ENCODE assay signal across 21 cellular contexts in the genomic region with DNA sequence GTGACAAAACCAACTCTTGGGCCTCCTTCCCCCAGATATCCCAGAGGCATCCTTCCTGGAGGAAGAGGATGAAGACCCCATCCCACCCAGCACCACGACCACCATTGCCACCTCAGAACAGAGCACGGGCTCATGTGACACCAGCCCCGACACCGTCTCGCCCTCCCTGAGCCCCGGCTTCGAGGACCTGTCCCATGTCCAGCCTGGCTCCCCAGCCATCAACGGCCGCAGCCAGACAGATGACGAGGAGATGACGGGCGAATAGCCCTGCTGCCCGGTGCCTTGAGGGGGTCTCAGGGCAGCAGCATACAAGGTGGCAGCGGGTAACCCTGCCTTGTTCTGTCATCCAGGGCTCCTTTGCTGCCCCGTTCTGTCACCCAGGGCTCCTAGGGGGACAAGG. TPM values are rescaled to one million over a fixed set of nuclear protein-coding genes. Genes with fewer than 3 reads are reported as not detected.
A peak's percentile ranks its signal among the peaks of the same experiment; 100 is the strongest.
DNase-seq lines count a peak whose midpoint lies in the region; ATAC-seq, FAIRE-seq and TF ChIP-seq lines count a peak whose summit lies in the region.
"Had no signal": no experiment of that assay in that cellular context is flagged by ENCODE, and none has a peak within 500 bp of the region (broad histone marks: within the 10 kb centered on the region; RNA-seq: fewer than 3 reads in every experiment).

No MANE protein-coding gene starts in this region.

- no peak for TF ChIP-seq EP300 in K562 (IDR thresholded peaks at IDR 0.05; ENCODE audit: low read length)

- H3K4me1 Mint-ChIP-seq in activated CD8-positive, alpha-beta memory T cell treated with anti-CD3 and anti-CD28 coated beads, Interleukin-2, amount 10 ng/mL, durations not matched to agents 7 days and 5 days, result peaks cover 19% of the 10 kb centered on the region
- H3K4me1 Mint-ChIP-seq in neural crest cell, result peaks cover 20% of the 10 kb centered on the region

- peaks cover 10% of the 10 kb centered on the region for H4K20me1 ChIP-seq in K562 (replicated peaks; ENCODE audit: control insufficient read depth, insufficient read depth, low read length)

- no peaks in the 10 kb centered on the region; a peak in 1 of 5 replicates for H3K27me3 ChIP-seq in K562 (ENCODE audit: control insufficient read depth in 2 of 2, insufficient read depth in 2 of 2, low read length in 2 of 2)

- no peak for ATAC-seq in activated CD8-positive, alpha-beta memory T cell treated with anti-CD3 and anti-CD28 coated beads, Interleukin-2, amount 10 ng/mL, durations not matched to agents 7 days and 5 days
- no peak for ATAC-seq in K562
- ATAC-seq: A549 had no signal

- no peaks in the 10 kb centered on the region for H3K27me3 Mint-ChIP-seq in activated CD8-positive, alpha-beta memory T cell treated with anti-CD3 and anti-CD28 coated beads, Interleukin-2, amount 10 ng/mL, durations not matched to agents 7 days and 5 days
- no peaks in the 10 kb centered on the region for H3K27me3 Mint-ChIP-seq in neural crest cell (ENCODE audit: low read depth)
- H3K27me3 Mint-ChIP-seq: CD4-positive, alpha-beta T cell had no signal

- H3K9me1 ChIP-seq in K562 (ENCODE audit: control insufficient read depth, insufficient read depth, low read length), result peaks cover 7% of the 10 kb centered on the region

- in situ Hi-C loops in K562 (cut with MboI), result no loop called here

- no peak overlapping the region for H3K4me3 ChIP-seq in K562
- H3K4me3 ChIP-seq: A549, GM23248, HAP-1 had no signal

- no peak overlapping the region for H3K9ac ChIP-seq in K562 (ENCODE audit: insufficient read depth in 1 of 2, low read depth in 2 of 2, low read length in 2 of 2)
- H3K9ac ChIP-seq: GM23248 had no signal

- no peaks in the 10 kb centered on the region for H3K9me3 Mint-ChIP-seq in activated CD8-positive, alpha-beta memory T cell treated with anti-CD3 and anti-CD28 coated beads, Interleukin-2, amount 10 ng/mL, durations not matched to agents 7 days and 5 days (ENCODE audit: low read depth)
- no peaks in the 10 kb centered on the region for H3K9me3 Mint-ChIP-seq in neural crest cell
- H3K9me3 Mint-ChIP-seq: CD4-positive, alpha-beta T cell had no signal

- no peak overlapping the region for H3K4me2 ChIP-seq in K562 (ENCODE audit: insufficient read depth, low read length)
- H3K4me2 ChIP-seq: A549 had no signal

- TF ChIP-seq CTCF in K562 (IDR thresholded peaks at IDR 0.05 in 2 of 3, conservative IDR thresholded peaks at IDR 0.05 in 1 of 3; ENCODE audit: insufficient read depth in 2 of 3, low read depth in 1 of 3, low read length in 3 of 3), result no peak
- no peak for TF ChIP-seq CTCF in neural crest cell (conservative IDR thresholded peaks at IDR 0.05)

- peaks cover 9 to 28% of the 10 kb centered on the region in 2 experiments; a peak in 4 of 5 replicates for H3K4me1 ChIP-seq in K562 (replicated peaks in 1 of 2; ENCODE audit: control insufficient read depth in 2 of 2, insufficient read depth in 2 of 2, low read length in 2 of 2)

- peaks cover 52% of the 10 kb centered on the region for H3K36me3 Mint-ChIP-seq in activated CD8-positive, alpha-beta memory T cell treated with anti-CD3 and anti-CD28 coated beads, Interleukin-2, amount 10 ng/mL, durations not matched to agents 7 days and 5 days
- peaks cover 13% of the 10 kb centered on the region for H3K36me3 Mint-ChIP-seq in neural crest cell (ENCODE audit: low read depth)

- peaks cover 79% of the 10 kb centered on the region for H3K36me3 ChIP-seq in K562 (ENCODE audit: control insufficient read depth, insufficient read depth, low read length)

- CTCF ChIA-PET in activated CD8-positive, alpha-beta memory T cell treated with anti-CD3 and anti-CD28 coated beads, Interleukin-2, amount 10 ng/mL, durations not matched to agents 7 days and 5 days (lab: Charles Lee), result interaction anchor here (1.5 kb wide), 1 partner anchor 10 kb away, joined by 4 read pairs; a partner anchor contains a TSS
- CTCF ChIA-PET in K562 (lab: Yijun Ruan, JAX; ENCODE audit: low intra/inter-chr PET ratio), result no interaction called here

- TF ChIP-seq POLR2A in K562 (conservative IDR thresholded peaks at IDR 0.05), result no peak

- H3K27ac Mint-ChIP-seq in activated CD8-positive, alpha-beta memory T cell treated with anti-CD3 and anti-CD28 coated beads, Interleukin-2, amount 10 ng/mL, durations not matched to agents 7 days and 5 days, result peak overlapping the region; percentile 28
- no peak overlapping the region for H3K27ac Mint-ChIP-seq in neural crest cell (ENCODE audit: unreplicated experiment)

- no peak overlapping the region for H2AFZ ChIP-seq in K562 (ENCODE audit: low read depth, low read length)
- H2AFZ ChIP-seq: GM23248 had no signal

- no peak overlapping the region for H3K4me3 Mint-ChIP-seq in activated CD8-positive, alpha-beta memory T cell treated with anti-CD3 and anti-CD28 coated beads, Interleukin-2, amount 10 ng/mL, durations not matched to agents 7 days and 5 days
- H3K4me3 Mint-ChIP-seq in neural crest cell, result peak overlapping the region; percentile 47

- H3K79me2 ChIP-seq in K562 (ENCODE audit: control insufficient read depth, insufficient read depth, low read length), result peaks cover 18% of the 10 kb centered on the region

- POLR2A ChIA-PET in K562 (lab: Yijun Ruan, JAX), result interaction anchor here (0.6 to 1.1 kb wide), 3 partner anchors 9 to 61 kb away, joined by 3 to 4 read pairs (median 3); a partner anchor contains a TSS

- BruUV-seq in K562 (replicated peaks; lab: Mats Ljungman, UMichigan), result no TSS peak

- FAIRE-seq in K562 (lab: Jason Lieb, UNC) (no peak), RCC 7860 (lab: Jason Lieb, UNC) (no peak)
- FAIRE-seq: A549, D721Med, GM12892, GM18507 had no signal

- no peak for TF ChIP-seq RAD21 in K562 (CRISPR knock-in tag; conservative IDR thresholded peaks at IDR 0.05 in 1 of 2, IDR thresholded peaks at IDR 0.05 in 1 of 2)

- H3K9me3 ChIP-seq in K562 (replicated peaks; ENCODE audit: control insufficient read depth, insufficient read depth, low read depth, low read length), result no peaks in the 10 kb centered on the region
- H3K9me3 ChIP-seq: A549, Caco-2, HAP-1 had no signal

- H3K27ac ChIP-seq in K562 (ENCODE audit: extremely low read depth, low read depth, low read length), result no peak overlapping the region
- H3K27ac ChIP-seq: 22Rv1, A549, C4-2B, GM23248 had no signal

- DNase-seq in activated CD8-positive, alpha-beta memory T cell treated with anti-CD3 and anti-CD28 coated beads, Interleukin-2, amount 10 ng/mL, durations not matched to agents 7 days and 5 days, result no peak
- no peak for DNase-seq in activated CD8-positive, alpha-beta memory T cell treated with anti-CD3 and anti-CD28 coated beads, Interleukin-2, amount 50 U/mL, for 4 hours
- no peak for DNase-seq in K562 (ENCODE audit: extremely low read depth in 1 of 4, low spot score in 3 of 4)
- DNase-seq in neural crest cell (ENCODE audit: low read depth, low spot score), result no peak
- no peak for DNase-seq in activated gamma-delta T cell treated with Interleukin-2 at 50 U/mL for 16 hours
- DNase-seq in RCC 7860 (ENCODE audit: low spot score), result no peak
- no peak for DNase-seq in DMS 273 treated with DMSO at 0.1 percent for 48 hours (lab: John Stamatoyannopoulos, UW)
- DNase-seq: AML-193; Caco-2; CD4-positive, alpha-beta T cell; DMS153; DMS79; GDM1; GM23248 had no signal

- WGBS in K562 (ENCODE audit: insufficient coverage, low coverage, missing lambda C conversion rate), result 92% methylated on average over 14 of the region's 15 CpGs

- intact Hi-C loops in K562 (cut with micrococcal nuclease), result no loop called here

RNA-seq across cellular contexts. Expression of a gene that starts 3.3 kb away (rescaled TPM):
- 1,000 to 10,000 TPM; 1,256 to 1,325 TPM for total RNA-seq in activated CD8-positive, alpha-beta memory T cell treated with anti-CD3 and anti-CD28 coated beads, Interleukin-2, amount 10 ng/mL, durations not matched to agents 7 days and 5 days
- 157 and 351 TPM in 2 replicates for total RNA-seq in K562 (2011; cell fraction: chromatin; rRNA removed; ENCODE audit: low replicate concordance)
- 427 and 474 TPM in 2 replicates for total RNA-seq in K562 (2011; cell fraction: nucleolus; rRNA removed)
- total RNA-seq in K562 (2011; cell fraction: nucleoplasm; rRNA removed), result 616 and 1,019 TPM in 2 replicates
- total RNA-seq in K562 (2014; rRNA removed) (1,110 and 1,524 TPM in 2 replicates), K562 (2014; rRNA removed; fragmentation: Illumina TruSeq; extraction: Trizol) (1,512 and 1,662 TPM in 2 replicates), K562 (2015; rRNA removed; fragmentation: Illumina TruSeq; extraction: Trizol) (1,433 and 1,470 TPM in 2 replicates), K562 (2021) (2,028 and 2,215 TPM in 2 replicates), neural crest cell (1,081 and 1,137 TPM in 2 replicates)
- polyA plus RNA-seq in K562 (2011; rRNA removed) (1,733 and 2,197 TPM in 2 replicates), K562 (2014; fragmentation: Illumina TruSeq; extraction: Trizol) (2,671 and 2,751 TPM in 2 replicates), K562 (2014; fragmentation: Nextera tagmentation; extraction: Ambion mirVana) (1,000 to 10,000 TPM; 2,213 to 2,563 TPM), K562 (2014; rRNA removed) (1,690 and 2,247 TPM in 2 replicates)
- polyA plus RNA-seq in K562 (2011; cell fraction: cytosol; rRNA removed), result 4,493 and 4,718 TPM in 2 replicates
- polyA plus RNA-seq in K562 (2011; cell fraction: nucleus; rRNA removed), result 1,163 and 1,235 TPM in 2 replicates
- polyA plus RNA-seq in K562 (2012), result 2,878 and 4,513 TPM in 2 replicates
- 1,555 and 1,880 TPM in 2 replicates for polyA minus RNA-seq in K562 (2011; rRNA and poly(A)+ RNA removed)
- polyA minus RNA-seq in K562 (2011; cell fraction: cytosol; rRNA and poly(A)+ RNA removed), result 757 and 815 TPM in 2 replicates
- 165 and 281 TPM in 2 replicates for polyA minus RNA-seq in K562 (2011; cell fraction: nucleus; rRNA and poly(A)+ RNA removed)

RNA-seq across cellular contexts. Expression of a gene that starts 10.7 kb away (rescaled TPM):
- total RNA-seq in activated CD8-positive, alpha-beta memory T cell treated with anti-CD3 and anti-CD28 coated beads, Interleukin-2, amount 10 ng/mL, durations not matched to agents 7 days and 5 days, result 100 to 1,000 TPM; 106 to 113 TPM
- 91.9 and 173 TPM in 2 replicates for total RNA-seq in K562 (2011; cell fraction: chromatin; rRNA removed; ENCODE audit: low replicate concordance)
- total RNA-seq in K562 (2011; cell fraction: nucleolus; rRNA removed), result 110 and 120 TPM in 2 replicates
- total RNA-seq in K562 (2011; cell fraction: nucleoplasm; rRNA removed), result 109 and 127 TPM in 2 replicates
- total RNA-seq in K562 (2014; rRNA removed) (133 and 147 TPM in 2 replicates), K562 (2014; rRNA removed; fragmentation: Illumina TruSeq; extraction: Trizol) (48.7 and 66.2 TPM in 2 replicates), K562 (2015; rRNA removed; fragmentation: Illumina TruSeq; extraction: Trizol) (80.5 and 83.3 TPM in 2 replicates), K562 (2021) (114 and 118 TPM in 2 replicates), neural crest cell (88.5 and 91.7 TPM in 2 replicates)
- polyA plus RNA-seq in K562 (2011; rRNA removed) (159 and 217 TPM in 2 replicates), K562 (2014; fragmentation: Illumina TruSeq; extraction: Trizol) (191 and 210 TPM in 2 replicates), K562 (2014; fragmentation: Nextera tagmentation; extraction: Ambion mirVana) (10 to 100 TPM; 21.9 to 41.3 TPM), K562 (2014; rRNA removed) (153 and 177 TPM in 2 replicates)
- 242 and 309 TPM in 2 replicates for polyA plus RNA-seq in K562 (2011; cell fraction: cytosol; rRNA removed)
- 149 and 198 TPM in 2 replicates for polyA plus RNA-seq in K562 (2011; cell fraction: nucleus; rRNA removed)
- 146 and 182 TPM in 2 replicates for polyA plus RNA-seq in K562 (2012)
- 64.2 and 93.8 TPM in 2 replicates for polyA minus RNA-seq in K562 (2011; rRNA and poly(A)+ RNA removed)
- polyA minus RNA-seq in K562 (2011; cell fraction: cytosol; rRNA and poly(A)+ RNA removed), result 88.9 and 91.1 TPM in 2 replicates
- 27.5 and 34.8 TPM in 2 replicates for polyA minus RNA-seq in K562 (2011; cell fraction: nucleus; rRNA and poly(A)+ RNA removed)

RNA-seq across cellular contexts. Expression of a gene that starts 20.2 kb away (rescaled TPM):
- total RNA-seq in activated CD8-positive, alpha-beta memory T cell treated with anti-CD3 and anti-CD28 coated beads, Interleukin-2, amount 10 ng/mL, durations not matched to agents 7 days and 5 days, result 100 to 1,000 TPM in 1 of 2 experiments, 10 to 100 TPM in 1; 88.9 to 102 TPM
- total RNA-seq in K562 (2011; cell fraction: chromatin; rRNA removed; ENCODE audit: low replicate concordance), result 18.7 and 60.0 TPM in 2 replicates
- 56.3 and 62.2 TPM in 2 replicates for total RNA-seq in K562 (2011; cell fraction: nucleolus; rRNA removed)
- 43.5 and 57.0 TPM in 2 replicates for total RNA-seq in K562 (2011; cell fraction: nucleoplasm; rRNA removed)
- total RNA-seq in K562 (2014; rRNA removed) (118 and 136 TPM in 2 replicates), K562 (2014; rRNA removed; fragmentation: Illumina TruSeq; extraction: Trizol) (4.8 and 7.2 TPM in 2 replicates), K562 (2015; rRNA removed; fragmentation: Illumina TruSeq; extraction: Trizol) (17.4 and 17.7 TPM in 2 replicates), K562 (2021) (78.5 and 87.0 TPM in 2 replicates), neural crest cell (71.8 and 71.9 TPM in 2 replicates)
- polyA plus RNA-seq in K562 (2011; rRNA removed) (13.8 and 19.2 TPM in 2 replicates), K562 (2014; fragmentation: Illumina TruSeq; extraction: Trizol) (5.7 and 8.4 TPM in 2 replicates), K562 (2014; fragmentation: Nextera tagmentation; extraction: Ambion mirVana) (1 to 10 TPM; 1.9 to 4.7 TPM), K562 (2014; rRNA removed) (102 and 115 TPM in 2 replicates)
- 34.7 and 78.2 TPM in 2 replicates for polyA plus RNA-seq in K562 (2011; cell fraction: cytosol; rRNA removed)
- 180 and 217 TPM in 2 replicates for polyA plus RNA-seq in K562 (2011; cell fraction: nucleus; rRNA removed)
- 58.6 and 65.4 TPM in 2 replicates for polyA plus RNA-seq in K562 (2012)
- 1.2 and 1.4 TPM in 2 replicates for polyA minus RNA-seq in K562 (2011; rRNA and poly(A)+ RNA removed)
- 11.4 and 17.5 TPM in 2 replicates for polyA minus RNA-seq in K562 (2011; cell fraction: cytosol; rRNA and poly(A)+ RNA removed)
- 9.3 and 9.8 TPM in 2 replicates for polyA minus RNA-seq in K562 (2011; cell fraction: nucleus; rRNA and poly(A)+ RNA removed)

RNA-seq across cellular contexts. Expression of a gene that starts 25.0 kb away (rescaled TPM):
- 100 to 1,000 TPM; 220 to 286 TPM for total RNA-seq in activated CD8-positive, alpha-beta memory T cell treated with anti-CD3 and anti-CD28 coated beads, Interleukin-2, amount 10 ng/mL, durations not matched to agents 7 days and 5 days
- 26.1 and 86.1 TPM in 2 replicates for total RNA-seq in K562 (2011; cell fraction: chromatin; rRNA removed; ENCODE audit: low replicate concordance)
- 93.6 and 114 TPM in 2 replicates for total RNA-seq in K562 (2011; cell fraction: nucleolus; rRNA removed)
- total RNA-seq in K562 (2011; cell fraction: nucleoplasm; rRNA removed), result 59.8 and 63.9 TPM in 2 replicates
- 234 and 260 TPM in 2 replicates for total RNA-seq in K562 (2014; rRNA removed)
- total RNA-seq in K562 (2014; rRNA removed; fragmentation: Illumina TruSeq; extraction: Trizol), result 16.0 and 21.8 TPM in 2 replicates
- total RNA-seq in K562 (2015; rRNA removed; fragmentation: Illumina TruSeq; extraction: Trizol), result 104 and 106 TPM in 2 replicates
- 228 and 236 TPM in 2 replicates for total RNA-seq in K562 (2021)
- 116 and 176 TPM in 2 replicates for polyA plus RNA-seq in K562 (2011; rRNA removed)
- 199 and 396 TPM in 2 replicates for polyA plus RNA-seq in K562 (2011; cell fraction: cytosol; rRNA removed)
- polyA plus RNA-seq in K562 (2011; cell fraction: nucleus; rRNA removed), result 128 and 178 TPM in 2 replicates
- polyA plus RNA-seq in K562 (2012), result 173 and 302 TPM in 2 replicates
- polyA plus RNA-seq in K562 (2014; fragmentation: Illumina TruSeq; extraction: Trizol), result 62.5 and 201 TPM in 2 replicates
- polyA plus RNA-seq in K562 (2014; fragmentation: Nextera tagmentation; extraction: Ambion mirVana), result 1 to 10 TPM in 1 of 2 experiments, under 1 TPM in 1; 0.46 to 1.0 TPM
- polyA plus RNA-seq in K562 (2014; rRNA removed), result 168 and 203 TPM in 2 replicates
- polyA minus RNA-seq in K562 (2011; rRNA and poly(A)+ RNA removed), result 28.0 and 49.7 TPM in 2 replicates
- 138 and 159 TPM in 2 replicates for polyA minus RNA-seq in K562 (2011; cell fraction: cytosol; rRNA and poly(A)+ RNA removed)
- polyA minus RNA-seq in K562 (2011; cell fraction: nucleus; rRNA and poly(A)+ RNA removed), result 35.5 and 49.0 TPM in 2 replicates
- 173 and 175 TPM in 2 replicates for total RNA-seq in neural crest cell

RNA-seq across cellular contexts. Expression of a gene that starts 38.2 kb away (rescaled TPM):
- total RNA-seq in activated CD8-positive, alpha-beta memory T cell treated with anti-CD3 and anti-CD28 coated beads, Interleukin-2, amount 10 ng/mL, durations not matched to agents 7 days and 5 days, result not detected
- total RNA-seq in K562 (2011; cell fraction: chromatin; rRNA removed; ENCODE audit: low replicate concordance), result 2.2 TPM in 1 of 2 replicates, not detected in the other
- total RNA-seq in K562 (2011; cell fraction: nucleolus; rRNA removed), result 0.79 and 2.8 TPM in 2 replicates
- 1.1 and 1.8 TPM in 2 replicates for total RNA-seq in K562 (2011; cell fraction: nucleoplasm; rRNA removed)
- total RNA-seq in K562 (2014; rRNA removed) (2.9 and 5.2 TPM in 2 replicates), K562 (2014; rRNA removed; fragmentation: Illumina TruSeq; extraction: Trizol) (0.98 and 1.1 TPM in 2 replicates), K562 (2015; rRNA removed; fragmentation: Illumina TruSeq; extraction: Trizol) (1.5 and 1.6 TPM in 2 replicates), K562 (2021) (3.3 and 5.6 TPM in 2 replicates), neural crest cell (0.68 and 1.5 TPM in 2 replicates)
- polyA plus RNA-seq in K562 (2011; rRNA removed) (0.85 and 2.3 TPM in 2 replicates), K562 (2014; fragmentation: Illumina TruSeq; extraction: Trizol) (0.90 and 1.2 TPM in 2 replicates), K562 (2014; fragmentation: Nextera tagmentation; extraction: Ambion mirVana) (1 to 10 TPM; 1.7 to 1.8 TPM), K562 (2014; rRNA removed) (3.6 and 3.9 TPM in 2 replicates)
- polyA plus RNA-seq in K562 (2011; cell fraction: cytosol; rRNA removed), result 1.8 and 1.9 TPM in 2 replicates
- polyA plus RNA-seq in K562 (2011; cell fraction: nucleus; rRNA removed), result 1.1 and 3.9 TPM in 2 replicates
- polyA plus RNA-seq in K562 (2012), result 3.7 and 4.7 TPM in 2 replicates
- polyA minus RNA-seq in K562 (2011; rRNA and poly(A)+ RNA removed), result not detected in 2 replicates
- 4.5 TPM in 1 of 2 replicates, not detected in the other for polyA minus RNA-seq in K562 (2011; cell fraction: cytosol; rRNA and poly(A)+ RNA removed)
- polyA minus RNA-seq in K562 (2011; cell fraction: nucleus; rRNA and poly(A)+ RNA removed), result 0.22 TPM in 1 of 2 replicates, not detected in the other
- total RNA-seq: CD4-positive, alpha-beta T cell had no signal
